Comparison of ENCODE assay signal across 10 cellular contexts in genomic region chr17:3732171-3732570, GRCh38. TPM values are rescaled to one million over a fixed set of nuclear protein-coding genes. Genes with fewer than 3 reads are reported as not detected.
DNase-seq lines count a peak whose midpoint lies in the region; ATAC-seq and TF ChIP-seq lines count a peak whose summit lies in the region.
"Had no signal": no experiment of that assay in that cellular context is flagged by ENCODE, and none has a peak within 500 bp of the region (broad histone marks: within the 10 kb centered on the region; RNA-seq: fewer than 3 reads in every experiment).

No MANE protein-coding gene starts in this region.

- H3K4me1 ChIP-seq in right atrium auricular region (peaks cover 0 to under 1% of the 10 kb centered on the region in 2 donors), MM.1S (ENCODE audit: low read length) (no peaks in the 10 kb centered on the region), gastroesophageal sphincter (peaks cover 0 to under 1% (median 0%) of the 10 kb centered on the region in 3 donors)

- H2AFZ ChIP-seq in MM.1S (ENCODE audit: low read length) = no peak overlapping the region

- H3K27ac ChIP-seq in right atrium auricular region (no peak overlapping the region), MM.1S (ENCODE audit: low read length) (no peak overlapping the region), gastroesophageal sphincter (no peak overlapping the region)

- no peaks in the 10 kb centered on the region for H3K27me3 ChIP-seq in right atrium auricular region
- no peaks in the 10 kb centered on the region for H3K27me3 ChIP-seq in MM.1S (replicated peaks; ENCODE audit: insufficient read depth, low read length)
- peaks cover 12% of the 10 kb centered on the region for H3K27me3 ChIP-seq in gastroesophageal sphincter

- H4K20me1 ChIP-seq in MM.1S (ENCODE audit: insufficient read depth, low read length) = no peaks in the 10 kb centered on the region

- no peaks in the 10 kb centered on the region for H3F3A ChIP-seq in MM.1S (ENCODE audit: insufficient read depth, low read length)

- ATAC-seq in left ventricle myocardium superior (peak; percentile 64), gastroesophageal sphincter (peak; percentile 50), HG02970 (IDR thresholded peaks at IDR 0.05; ENCODE audit: low FRiP score, unreplicated experiment) (no peak)

- no peak for TF ChIP-seq CTCF in right atrium auricular region (IDR thresholded peaks at IDR 0.05)
- TF ChIP-seq CTCF in MM.1S (IDR thresholded peaks at IDR 0.05; ENCODE audit: low read length) = peak; percentile 38
- no peak for TF ChIP-seq CTCF in gastroesophageal sphincter (IDR thresholded peaks at IDR 0.05)
- no peak for TF ChIP-seq CTCF in lower leg skin (IDR thresholded peaks at IDR 0.05)

- H3K9me3 ChIP-seq in right atrium auricular region (no peaks in the 10 kb centered on the region), MM.1S (replicated peaks; ENCODE audit: insufficient read depth, low read length) (no peaks in the 10 kb centered on the region), gastroesophageal sphincter (no peaks in the 10 kb centered on the region)

- H3K36me3 ChIP-seq in right atrium auricular region (no peaks in the 10 kb centered on the region), MM.1S (replicated peaks; ENCODE audit: insufficient read depth, low read length) (no peaks in the 10 kb centered on the region), gastroesophageal sphincter (no peaks in the 10 kb centered on the region)

- TF ChIP-seq EP300 in gastroesophageal sphincter (IDR thresholded peaks at IDR 0.05) = no peak

- no peaks in the 10 kb centered on the region for H3K9me2 ChIP-seq in MM.1S (replicated peaks; ENCODE audit: insufficient read depth, low read length)

- H3K4me3 ChIP-seq in right atrium auricular region (no peak overlapping the region), MM.1S (ENCODE audit: low read length) (no peak overlapping the region), gastroesophageal sphincter (no peak overlapping the region), lower leg skin (ENCODE audit: low read depth, poor library complexity, severe bottlenecking) (no peak overlapping the region)

- no peak for DNase-seq in left ventricle myocardium superior
- DNase-seq in right atrium auricular region (ENCODE audit: low spot score) = no peak
- DNase-seq in MM.1S = peak; percentile 41
- no peak for DNase-seq in NCI-H1048 (lab: John Stamatoyannopoulos, UW)
- no peak for DNase-seq in lower leg skin (ENCODE audit: low spot score in 2 of 2)
- DNase-seq in NCI-H187 treated with DMSO at 0.1 percent for 48 hours (lab: John Stamatoyannopoulos, UW) = no peak
- DNase-seq: NCI-H524 treated with DMSO at 0.1 percent for 48 hours, T1000 had no signal

- H3K9ac ChIP-seq in MM.1S (ENCODE audit: low read length) = no peak overlapping the region

- WGBS in gastroesophageal sphincter (ENCODE audit: low coverage in 1 of 2), 2 donors = 28 to 36% methylated on average over 6 to 8 of the region's 10 CpGs
- WGBS in lower leg skin, 2 donors = 55 to 59% methylated on average over 10 of the region's 10 CpGs

- no peak overlapping the region for H3K4me2 ChIP-seq in MM.1S (ENCODE audit: low read depth, low read length)

- intact Hi-C loops in left ventricle myocardium superior (cut with micrococcal nuclease) (no loop called here), lower leg skin (cut with DNase I; ENCODE audit: low total_unique reads) (no loop called here)

- no peak for TF ChIP-seq POLR2A in gastroesophageal sphincter (IDR thresholded peaks at IDR 0.05)
- TF ChIP-seq POLR2A in lower leg skin (IDR thresholded peaks at IDR 0.05) = no peak

- H3K79me2 ChIP-seq in MM.1S (ENCODE audit: low read length) = peaks cover 14% of the 10 kb centered on the region

RNA-seq across cellular contexts. Expression of gene HASPIN, which starts 8.5 kb away (rescaled TPM):
- 0.45 TPM for total RNA-seq in left ventricle myocardium superior
- total RNA-seq in right atrium auricular region = not detected
- under 1 TPM in 2 of 4 donors, not detected in 2; 0.13 to 0.15 TPM for total RNA-seq in gastroesophageal sphincter
- 1 to 10 TPM in 3 of 4 donors, under 1 TPM in 1; 0.81 to 1.6 (median 1.4) TPM for total RNA-seq in lower leg skin

RNA-seq across cellular contexts. Expression of gene P2RX5, which starts 36.2 kb away (rescaled TPM):
- total RNA-seq in left ventricle myocardium superior (16.4 TPM), right atrium auricular region (1 to 10 TPM; 5.4 to 8.1 TPM), gastroesophageal sphincter (1 to 10 TPM in 1 of 4 donors, under 1 TPM in 1, not detected in 2; 0.96 to 2.0 TPM), lower leg skin (under 1 TPM in 1 of 4 donors, not detected in 3; 0.89 TPM)
